Comparison of ENCODE assay signal across 13 cellular contexts in genomic region chr1:219090618-219091017, GRCh38.
DNase-seq lines count a peak whose midpoint lies in the region; ATAC-seq and TF ChIP-seq lines count a peak whose summit lies in the region.
"Had no signal": no experiment of that assay in that cellular context is flagged by ENCODE, and none has a peak within 500 bp of the region (broad histone marks: within the 10 kb centered on the region; RNA-seq: fewer than 3 reads in every experiment).

No MANE protein-coding gene starts in this region.

- H3K4me3 ChIP-seq in psoas muscle = no peak overlapping the region

- peaks cover 22% of the 10 kb centered on the region for H3K4me1 ChIP-seq in psoas muscle
- H3K4me1 ChIP-seq: Caco-2 had no signal

- DNase-seq in SKM-1 treated with dmso at 0.1 percent for 144 hours (lab: John Stamatoyannopoulos, UW; ENCODE audit: unreplicated experiment) = peak; percentile 87
- DNase-seq in psoas muscle = no peak
- DNase-seq in activated CD4-positive, CD25-positive, alpha-beta regulatory T cell treated with anti-CD3 and anti-CD28 coated beads, Interleukin-2, amount 50 U/mL, for 72 hours = no peak
- no peak for DNase-seq in iPS-NIHi11 (ENCODE audit: low spot score)
- no peak for DNase-seq in NCI-H774 (lab: John Stamatoyannopoulos, UW)
- DNase-seq: activated naive CD8-positive, alpha-beta T cell treated with anti-CD3 and anti-CD28 coated beads, Interleukin-2, amount 10 ng/mL, durations not matched to agents 7 days and 5 days; Caco-2; H9; left cardiac atrium; NCI-H2081 treated with DMSO at 0.1 percent for 48 hours had no signal

- ATAC-seq in GM18502 (IDR thresholded peaks at IDR 0.05; ENCODE audit: poor library complexity, unreplicated experiment) (peak; percentile 80), GM21528 (IDR thresholded peaks at IDR 0.05; ENCODE audit: low FRiP score, unreplicated experiment) (peak; percentile 80), HG03196 (IDR thresholded peaks at IDR 0.05; ENCODE audit: unreplicated experiment) (peak; percentile 69), psoas muscle (no peak)
- ATAC-seq: left cardiac atrium had no signal

- no peaks in the 10 kb centered on the region for H3K9me3 ChIP-seq in psoas muscle
- H3K9me3 ChIP-seq: Caco-2 had no signal

- TF ChIP-seq CTCF in psoas muscle (IDR thresholded peaks at IDR 0.05) = no peak

- no peaks in the 10 kb centered on the region for H3K36me3 ChIP-seq in psoas muscle (ENCODE audit: insufficient read depth in 1 of 2, low read depth in 1 of 2)

- no peak overlapping the region for H3K27ac ChIP-seq in psoas muscle

- 82 to 89% (median 83%) methylated on average over 1 of the region's 1 CpG for WGBS in psoas muscle, 3 donors

- no peaks in the 10 kb centered on the region for H3K27me3 ChIP-seq in psoas muscle (ENCODE audit: insufficient read depth in 3 of 3, low read length in 2 of 3)

- intact Hi-C loops in psoas muscle (cut with DNase I) = no loop called here

Comparison
In these comparisons a context has a peak if more than half of its experiments do, and no peak if none do; other contexts are left out.
1. ATAC-seq: peak in GM18502 (single experiment), GM21528 (single experiment) and HG03196 (single experiment); none in psoas muscle (0 of 4).